In genomic region chr1:219660666-219661463, GRCh38 we compare ENCODE assay signal across 8 cellular contexts. TPM values are rescaled to one million over a fixed set of nuclear protein-coding genes. Genes with fewer than 3 reads are reported as not detected.
DNase-seq lines count a peak whose midpoint lies in the region; ATAC-seq and TF ChIP-seq lines count a peak whose summit lies in the region.

No MANE protein-coding gene starts in this region.

- H3K4me1 ChIP-seq in left lung: peaks cover 0 to 11% of the 10 kb centered on the region in 2 donors

- intact Hi-C loops in left lung (cut with DNase I): loop anchor here in 1 of 2 donors (10.0 kb wide), 1 partner anchor 1326 kb away; no protein-coding TSS in a partner anchor

- H3K4me3 ChIP-seq in left lung: peak overlapping the region in 1 of 2 donors; percentile 4

- H3K27me3 ChIP-seq in left lung: peaks cover 0 to 5% of the 10 kb centered on the region in 2 donors

- no peaks in the 10 kb centered on the region for H3K36me3 ChIP-seq in left lung

- H3K27ac ChIP-seq in RWPE1 (no peak overlapping the region), left lung (no peak overlapping the region)

- no peaks in the 10 kb centered on the region for H3K9me3 ChIP-seq in left lung

- CTCF ChIA-PET in RWPE1 (lab: Yijun Ruan, JAX): interaction anchor here (0.5 to 1.8 kb wide), 56 partner anchors 8 to 1765 kb away, joined by 3 to 25 read pairs (median 4); partner anchors contain the start of gene TGFB2

- POLR2A ChIA-PET in RWPE1 (lab: Yijun Ruan, JAX; ENCODE audit: low non-redundant PET): no interaction called here

- ATAC-seq in GM19467 (IDR thresholded peaks at IDR 0.05; ENCODE audit: unreplicated experiment) (peak; percentile 75), HG03575 (IDR thresholded peaks at IDR 0.05; ENCODE audit: extremely low read depth, insufficient number of reproducible peaks, low FRiP score, unreplicated experiment) (peak; percentile 54), left lung (peak; percentile 96)

- DNase-seq in DMS114 treated with DMSO at 0.1 percent for 48 hours (lab: John Stamatoyannopoulos, UW; ENCODE audit: unreplicated experiment) (peak; percentile 69), RWPE1 (ENCODE audit: low spot score) (peak; percentile 82), dermis microvascular lymphatic vessel endothelial cell (ENCODE audit: low read depth in 2 of 2) (peak; percentile 63 to 84), left lung (peak; percentile 86), NCI-H774 (lab: John Stamatoyannopoulos, UW) (no peak)
- peak; percentile 17 for DNase-seq in stimulated activated CD8-positive, alpha-beta memory T cell treated with anti-CD3 and anti-CD28 coated beads, Interleukin-2, amount 100 ng/mL, for 48 hours (ENCODE audit: low read depth in 2 of 2)

- TF ChIP-seq CTCF in RWPE1 (conservative IDR thresholded peaks at IDR 0.05; ENCODE audit: low read depth) (peak; percentile 87), left lung (IDR thresholded peaks at IDR 0.05) (peak; percentile 61 to 80)

RNA-seq across cellular contexts. Expression of gene ZC3H11B, which starts 48.0 kb away (rescaled TPM):
- total RNA-seq in dermis microvascular lymphatic vessel endothelial cell (under 0.01 and 0.13 TPM in 2 replicates), left lung (under 1 TPM; 0.16 to 0.17 TPM)
